In genomic region chr2:189580662-189581353, GRCh38 we compare ENCODE assay signal across 1 cellular context.
A peak's percentile ranks its signal among the peaks of the same experiment; 100 is the strongest.
TF ChIP-seq lines count a peak whose summit lies in the region.

SLC40A1 (minus strand) TSS chr2:189580786; CDS start chr2:189580460, 326 bp downstream.

TF ChIP-seq in HEK293, 187 proteins besides CTCF, POLR2A, EP300 and RAD21 (continued from another document and continues in another):
- TF ChIP-seq ZBTB49 (tag by site-specific recombination; IDR thresholded peaks at IDR 0.05; ENCODE audit: low read depth) (no peak), ZNF132 (tag by site-specific recombination; IDR thresholded peaks at IDR 0.05; ENCODE audit: borderline replicate concordance) (no peak), ZNF768 (tag by site-specific recombination; IDR thresholded peaks at IDR 0.05) (no peak), GLIS1 (tag by site-specific recombination; IDR thresholded peaks at IDR 0.05) (0 out of 2 replicates have a peak, but pooled peaks have one; percentile 34), ZNF433 (tag by site-specific recombination; IDR thresholded peaks at IDR 0.05; ENCODE audit: low read depth) (no peak), ZSCAN30 (tag by site-specific recombination; IDR thresholded peaks at IDR 0.05) (peak; percentile 60; the same call in 1 of the 2 replicates), ZSCAN5A (tag by site-specific recombination; IDR thresholded peaks at IDR 0.05) (0 out of 2 replicates have a peak, but pooled peaks have one; percentile 60), ZBTB8A (tag by site-specific recombination; IDR thresholded peaks at IDR 0.05) (peak; percentile 92), ZNF133 (tag by site-specific recombination; IDR thresholded peaks at IDR 0.05) (no peak), OSR2 (tag by site-specific recombination; IDR thresholded peaks at IDR 0.05) (no peak), ZNF18 (tag by site-specific recombination; IDR thresholded peaks at IDR 0.05) (no peak), ZIC2 (tag by site-specific recombination; IDR thresholded peaks at IDR 0.05) (peak; percentile 61), ZNF140 (tag by site-specific recombination; IDR thresholded peaks at IDR 0.05) (no peak), GLI4 (tag by site-specific recombination; IDR thresholded peaks at IDR 0.05) (no peak), SETDB1 (IDR thresholded peaks at IDR 0.05; ENCODE audit: insufficient read length, low read length) (no peak), ZNF16 (tag by site-specific recombination; IDR thresholded peaks at IDR 0.05; ENCODE audit: low read depth) (no peak), SCRT1 (tag by site-specific recombination; IDR thresholded peaks at IDR 0.05; ENCODE audit: borderline replicate concordance) (no peak), ZNF175 (tag by site-specific recombination; IDR thresholded peaks at IDR 0.05) (no peak), SP7 (tag by site-specific recombination; IDR thresholded peaks at IDR 0.05) (0 out of 2 replicates have a peak, but pooled peaks have one; percentile 21), IKZF3 (tag by site-specific recombination; IDR thresholded peaks at IDR 0.05) (peak; percentile 48; the same call in 1 of the 2 replicates), KLF1 (tag by site-specific recombination; IDR thresholded peaks at IDR 0.05) (no peak), PRDM2 (tag by site-specific recombination; IDR thresholded peaks at IDR 0.05; ENCODE audit: borderline replicate concordance) (no peak), ATF2 (tag by site-specific recombination; IDR thresholded peaks at IDR 0.05; ENCODE audit: low read depth) (no peak), BCL11B (tag by site-specific recombination; IDR thresholded peaks at IDR 0.05; ENCODE audit: low read depth) (no peak), ZNF530 (tag by site-specific recombination; IDR thresholded peaks at IDR 0.05; ENCODE audit: low read depth) (no peak), ZNF148 (tag by site-specific recombination; IDR thresholded peaks at IDR 0.05; ENCODE audit: borderline replicate concordance) (no peak), PBX3 (CRISPR knock-in tag; IDR thresholded peaks at IDR 0.05) (peak; percentile 62), OVOL3 (tag by site-specific recombination; IDR thresholded peaks at IDR 0.05) (no peak), ZSCAN16 (tag by site-specific recombination; IDR thresholded peaks at IDR 0.05) (no peak), ZNF623 (tag by site-specific recombination; IDR thresholded peaks at IDR 0.05) (no peak), ZNF76 (tag by site-specific recombination; IDR thresholded peaks at IDR 0.05; ENCODE audit: borderline replicate concordance, low read depth) (peak; percentile 69; the same call in 1 of the 2 replicates), ZNF391 (tag by site-specific recombination; IDR thresholded peaks at IDR 0.05; ENCODE audit: borderline replicate concordance, low read depth) (no peak), ZNF404 (tag by site-specific recombination; IDR thresholded peaks at IDR 0.05) (no peak), ZNF621 (tag by site-specific recombination; IDR thresholded peaks at IDR 0.05) (no peak), ZXDB (tag by site-specific recombination; IDR thresholded peaks at IDR 0.05) (peak; percentile 97), ZNF341 (tag by site-specific recombination; IDR thresholded peaks at IDR 0.05; ENCODE audit: low read depth) (0 out of 2 replicates have a peak, but pooled peaks have one; percentile 34), SP3 (tag by site-specific recombination; IDR thresholded peaks at IDR 0.05) (peak; percentile 33; the same call in 1 of the 2 replicates), ZNF214 (tag by site-specific recombination; IDR thresholded peaks at IDR 0.05; ENCODE audit: borderline replicate concordance) (no peak), ZBTB20 (tag by site-specific recombination; IDR thresholded peaks at IDR 0.05) (peak; percentile 85), ZSCAN23 (tag by site-specific recombination; IDR thresholded peaks at IDR 0.05) (no peak), ELK4 (IDR thresholded peaks at IDR 0.05; ENCODE audit: borderline replicate concordance, low read depth, low read length) (no peak), ZNF2 (tag by site-specific recombination; IDR thresholded peaks at IDR 0.05) (no peak), PRDM1 (tag by site-specific recombination; IDR thresholded peaks at IDR 0.05) (no peak), EGR2 (tag by site-specific recombination; IDR thresholded peaks at IDR 0.05; ENCODE audit: low read depth) (no peak), ZBTB26 (tag by site-specific recombination; optimal IDR thresholded peaks at IDR 0.05) (peak; percentile 82), ZNF843 (tag by site-specific recombination; IDR thresholded peaks at IDR 0.05) (no peak), ZNF571 (tag by site-specific recombination; IDR thresholded peaks at IDR 0.05) (no peak)
